ENCODE assay signal across 2 cellular contexts in the genomic region with DNA sequence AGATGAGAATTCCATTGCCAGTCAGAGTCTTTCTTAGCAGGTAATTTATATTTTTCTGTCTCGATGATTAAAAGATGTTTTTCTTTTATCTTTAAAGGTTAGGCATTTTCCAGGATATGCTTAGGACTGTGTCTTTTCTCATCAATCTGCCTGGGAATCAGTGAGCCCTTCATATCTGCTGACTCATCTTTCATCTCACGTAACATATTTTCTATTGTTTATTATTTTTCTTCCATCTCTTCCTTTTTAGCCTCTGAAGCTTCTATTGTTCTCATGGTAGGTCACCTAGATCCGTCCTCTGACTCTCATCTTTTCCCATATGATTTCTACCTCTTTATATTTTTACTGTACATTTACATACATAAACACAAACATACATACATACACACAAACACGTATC.
TF ChIP-seq lines count a peak whose summit lies in the region.

No MANE protein-coding gene starts in this region.

TF ChIP-seq in SK-N-SH, 30 proteins besides CTCF, POLR2A, EP300 and RAD21 (continued from another document):
- TF ChIP-seq, protein P1, sequence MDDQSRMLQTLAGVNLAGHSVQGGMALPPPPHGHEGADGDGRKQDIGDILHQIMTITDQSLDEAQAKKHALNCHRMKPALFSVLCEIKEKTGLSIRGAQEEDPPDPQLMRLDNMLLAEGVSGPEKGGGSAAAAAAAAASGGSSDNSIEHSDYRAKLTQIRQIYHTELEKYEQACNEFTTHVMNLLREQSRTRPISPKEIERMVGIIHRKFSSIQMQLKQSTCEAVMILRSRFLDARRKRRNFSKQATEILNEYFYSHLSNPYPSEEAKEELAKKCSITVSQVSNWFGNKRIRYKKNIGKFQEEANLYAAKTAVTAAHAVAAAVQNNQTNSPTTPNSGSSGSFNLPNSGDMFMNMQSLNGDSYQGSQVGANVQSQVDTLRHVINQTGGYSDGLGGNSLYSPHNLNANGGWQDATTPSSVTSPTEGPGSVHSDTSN (IDR thresholded peaks at IDR 0.05): no peak
- TF ChIP-seq TEAD4 (IDR thresholded peaks at IDR 0.05; ENCODE audit: borderline replicate concordance, insufficient read depth) (no peak), RCOR1 (IDR thresholded peaks at IDR 0.05; ENCODE audit: low read length) (no peak), SMC3 (IDR thresholded peaks at IDR 0.05; ENCODE audit: low read depth, low read length) (no peak), RXRA (IDR thresholded peaks at IDR 0.05; ENCODE audit: borderline replicate concordance, low read depth) (no peak), MXI1 (IDR thresholded peaks at IDR 0.05; ENCODE audit: low read depth, low read length) (no peak), POLR2AphosphoS5 (IDR thresholded peaks at IDR 0.05; ENCODE audit: low read depth, low read length) (no peak), NFIC (IDR thresholded peaks at IDR 0.05; ENCODE audit: borderline replicate concordance) (no peak), JUND (IDR thresholded peaks at IDR 0.05) (no peak), FOXJ3 (CRISPR knock-in tag; IDR thresholded peaks at IDR 0.05) (no peak), CHD2 (IDR thresholded peaks at IDR 0.05; ENCODE audit: low read length, partially characterized antibody) (no peak), GABPA (IDR thresholded peaks at IDR 0.05; ENCODE audit: low read depth) (no peak)

TF ChIP-seq in SK-N-SH treated with all-trans-retinoic acid at 6 μM for 48 hours, 23 proteins besides CTCF, POLR2A, EP300 and RAD21 (continued from another document):
- TF ChIP-seq, protein P2, sequence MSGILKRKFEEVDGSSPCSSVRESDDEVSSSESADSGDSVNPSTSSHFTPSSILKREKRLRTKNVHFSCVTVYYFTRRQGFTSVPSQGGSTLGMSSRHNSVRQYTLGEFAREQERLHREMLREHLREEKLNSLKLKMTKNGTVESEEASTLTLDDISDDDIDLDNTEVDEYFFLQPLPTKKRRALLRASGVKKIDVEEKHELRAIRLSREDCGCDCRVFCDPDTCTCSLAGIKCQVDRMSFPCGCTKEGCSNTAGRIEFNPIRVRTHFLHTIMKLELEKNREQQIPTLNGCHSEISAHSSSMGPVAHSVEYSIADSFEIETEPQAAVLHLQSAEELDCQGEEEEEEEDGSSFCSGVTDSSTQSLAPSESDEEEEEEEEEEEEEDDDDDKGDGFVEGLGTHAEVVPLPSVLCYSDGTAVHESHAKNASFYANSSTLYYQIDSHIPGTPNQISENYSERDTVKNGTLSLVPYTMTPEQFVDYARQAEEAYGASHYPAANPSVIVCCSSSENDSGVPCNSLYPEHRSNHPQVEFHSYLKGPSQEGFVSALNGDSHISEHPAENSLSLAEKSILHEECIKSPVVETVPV (CRISPR knock-in tag; IDR thresholded peaks at IDR 0.05): no peak
- no peak for TF ChIP-seq ZNF70 (CRISPR knock-in tag; IDR thresholded peaks at IDR 0.05)
- TF ChIP-seq ZFP30 (CRISPR knock-in tag; IDR thresholded peaks at IDR 0.05): no peak
- no peak for TF ChIP-seq CSDC2 (CRISPR knock-in tag; IDR thresholded peaks at IDR 0.05)
- TF ChIP-seq ZNF8 (CRISPR knock-in tag; IDR thresholded peaks at IDR 0.05): no peak
- no peak for TF ChIP-seq TSHZ2 (CRISPR knock-in tag; IDR thresholded peaks at IDR 0.05)
- TF ChIP-seq ZC3H10 (CRISPR knock-in tag; IDR thresholded peaks at IDR 0.05): no peak
- TF ChIP-seq PPARA (CRISPR knock-in tag; IDR thresholded peaks at IDR 0.05; ENCODE audit: borderline replicate concordance): no peak
- TF ChIP-seq, protein P3, sequence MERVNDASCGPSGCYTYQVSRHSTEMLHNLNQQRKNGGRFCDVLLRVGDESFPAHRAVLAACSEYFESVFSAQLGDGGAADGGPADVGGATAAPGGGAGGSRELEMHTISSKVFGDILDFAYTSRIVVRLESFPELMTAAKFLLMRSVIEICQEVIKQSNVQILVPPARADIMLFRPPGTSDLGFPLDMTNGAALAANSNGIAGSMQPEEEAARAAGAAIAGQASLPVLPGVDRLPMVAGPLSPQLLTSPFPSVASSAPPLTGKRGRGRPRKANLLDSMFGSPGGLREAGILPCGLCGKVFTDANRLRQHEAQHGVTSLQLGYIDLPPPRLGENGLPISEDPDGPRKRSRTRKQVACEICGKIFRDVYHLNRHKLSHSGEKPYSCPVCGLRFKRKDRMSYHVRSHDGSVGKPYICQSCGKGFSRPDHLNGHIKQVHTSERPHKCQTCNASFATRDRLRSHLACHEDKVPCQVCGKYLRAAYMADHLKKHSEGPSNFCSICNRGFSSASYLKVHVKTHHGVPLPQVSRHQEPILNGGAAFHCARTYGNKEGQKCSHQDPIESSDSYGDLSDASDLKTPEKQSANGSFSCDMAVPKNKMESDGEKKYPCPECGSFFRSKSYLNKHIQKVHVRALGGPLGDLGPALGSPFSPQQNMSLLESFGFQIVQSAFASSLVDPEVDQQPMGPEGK (CRISPR knock-in tag; IDR thresholded peaks at IDR 0.05; ENCODE audit: borderline replicate concordance): no peak
- no peak for TF ChIP-seq RARB (CRISPR knock-in tag; IDR thresholded peaks at IDR 0.05)
